Comparison of ENCODE assay signal across 20 cellular contexts in the genomic region with DNA sequence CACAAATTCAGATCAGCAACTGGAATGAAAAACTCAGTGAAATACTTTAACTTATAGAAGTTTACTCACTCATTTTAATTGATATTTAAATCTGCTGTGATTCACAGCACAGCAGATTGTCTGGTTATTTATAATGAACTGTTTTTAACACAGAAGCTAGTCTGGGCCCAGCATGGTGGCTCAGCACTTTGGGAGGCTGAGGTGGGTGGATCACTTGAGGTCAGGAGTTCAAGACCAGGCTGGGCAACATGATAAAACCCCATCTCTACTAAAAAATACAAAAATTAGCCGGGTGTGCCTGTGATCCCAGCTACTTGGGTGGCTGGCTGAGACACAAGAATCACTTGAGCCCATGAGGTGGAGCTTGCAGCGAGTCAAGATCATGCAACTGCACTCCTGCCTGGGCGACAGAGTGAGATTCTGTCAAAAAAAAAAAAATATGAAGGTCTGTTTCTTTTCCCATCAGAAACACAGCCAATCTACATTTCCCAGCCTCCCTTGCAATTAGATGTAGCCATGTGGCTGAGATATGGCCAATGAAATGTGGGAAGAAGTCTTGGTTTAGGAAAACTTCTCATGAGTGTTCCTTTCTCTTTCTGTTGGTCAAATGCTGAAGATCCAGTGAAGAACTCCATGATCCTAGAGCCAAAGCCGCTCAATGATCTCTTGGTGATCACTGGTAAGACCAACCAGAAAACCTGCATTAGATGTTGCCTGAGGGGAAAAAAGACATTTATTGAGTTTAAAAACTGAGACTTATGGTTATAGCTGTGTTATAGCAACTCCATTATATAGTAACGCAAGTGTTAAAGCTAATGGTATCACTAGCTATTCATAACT.
"Had no signal": no experiment of that assay in that cellular context is flagged by ENCODE, and none has a peak within 500 bp of the region (broad histone marks: within the 10 kb centered on the region; RNA-seq: fewer than 3 reads in every experiment).

No MANE protein-coding gene starts in this region.

- H3K36me3 ChIP-seq: lower lobe of right lung, prostate gland, right atrium auricular region, sigmoid colon, transverse colon had no signal

- FAIRE-seq: endothelial cell of umbilical vein, frontal cortex had no signal

- H3K27ac Mint-ChIP-seq: immature natural killer cell; naive thymus-derived CD8-positive, alpha-beta T cell; nephron progenitor cell; stimulated activated naive B cell treated with anti-CD40 and anti-IgM and Interleukin-4, amounts not matched to agents 10 μg/mL and 1 μg/mL and 100 μg/mL, for 72 hours; stimulated activated naive CD8-positive, alpha-beta T cell treated with anti-CD3 and anti-CD28 coated beads, Interleukin-15, Interleukin-2, amounts not matched to agents 100 ng/mL and 50 ng/mL, for 24 hours had no signal

- H3K4me3 ChIP-seq: coronary artery, lower lobe of right lung, prostate gland, right atrium auricular region, sigmoid colon, transverse colon had no signal

- H3K27ac ChIP-seq: coronary artery, lower lobe of right lung, prostate gland, right atrium auricular region, sigmoid colon, transverse colon had no signal

- H3K36me3 Mint-ChIP-seq: immature natural killer cell had no signal

- H3K4me1 ChIP-seq: prostate gland, right atrium auricular region had no signal

- H3K4me3 Mint-ChIP-seq: immature natural killer cell; stimulated activated naive B cell treated with anti-CD40 and anti-IgM and Interleukin-4, amounts not matched to agents 10 μg/mL and 1 μg/mL and 100 μg/mL, for 72 hours had no signal

- DNase-seq: dermis blood vessel endothelial cell; effector memory CD4-positive, alpha-beta T cell; hypothalamus; immature natural killer cell; islet precursor cell; left ventricle myocardium superior; lower lobe of right lung; naive thymus-derived CD8-positive, alpha-beta T cell; nephron progenitor cell; nucleus accumbens; sigmoid colon; stimulated activated CD4-positive, alpha-beta T cell treated with anti-CD3 and anti-CD28 coated beads, Interleukin-2, amount 100 ng/mL, for 48 hours; stimulated activated naive B cell treated with anti-CD40 and anti-IgM and Interleukin-4, amounts not matched to agents 10 μg/mL and 1 μg/mL and 100 μg/mL, for 72 hours; transverse colon had no signal

- H3K9me3 Mint-ChIP-seq: nephron progenitor cell; stimulated activated naive CD8-positive, alpha-beta T cell treated with anti-CD3 and anti-CD28 coated beads, Interleukin-15, Interleukin-2, amounts not matched to agents 100 ng/mL and 50 ng/mL, for 24 hours had no signal

- H3K9me3 ChIP-seq: lower lobe of right lung, prostate gland, right atrium auricular region, sigmoid colon, transverse colon had no signal

- ATAC-seq: left ventricle myocardium superior; lower lobe of right lung; naive thymus-derived CD8-positive, alpha-beta T cell; stimulated activated naive B cell treated with anti-CD40 and anti-IgM and Interleukin-4, amounts not matched to agents 10 μg/mL and 1 μg/mL and 100 μg/mL, for 72 hours had no signal
